ENCODE assay signal across 12 cellular contexts in the genomic region with DNA sequence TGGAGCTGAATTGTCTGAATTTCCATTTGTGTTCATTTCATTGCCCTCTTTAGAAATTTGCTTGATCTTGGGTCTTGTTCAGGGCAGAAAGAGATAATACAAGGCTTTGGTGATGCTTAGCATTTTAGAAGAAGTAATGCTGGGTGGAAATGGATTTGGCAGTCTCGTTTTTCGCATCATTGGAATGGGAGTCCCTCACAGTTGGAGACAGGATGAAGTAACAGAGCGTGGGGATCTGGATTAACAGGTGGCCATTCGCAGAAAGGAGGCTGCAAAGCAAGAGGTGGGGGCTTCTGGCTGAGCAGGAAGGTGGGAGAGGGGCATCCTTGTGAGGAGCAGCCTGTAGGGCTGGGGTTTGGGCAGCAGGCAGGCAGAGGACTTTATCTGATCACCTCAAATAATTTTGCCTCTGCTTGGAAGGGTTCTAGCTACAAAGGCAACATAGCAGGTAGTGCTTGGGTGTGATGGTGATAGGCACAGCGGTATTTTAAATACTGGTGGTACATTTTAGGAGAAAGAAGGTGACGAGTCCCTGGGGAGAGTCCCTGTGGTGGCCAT. TPM values are rescaled to one million over a fixed set of nuclear protein-coding genes. Genes with fewer than 3 reads are reported as not detected.
DNase-seq lines count a peak whose midpoint lies in the region; ATAC-seq and TF ChIP-seq lines count a peak whose summit lies in the region.
"Had no signal": no experiment of that assay in that cellular context is flagged by ENCODE, and none has a peak within 500 bp of the region (broad histone marks: within the 10 kb centered on the region; RNA-seq: fewer than 3 reads in every experiment).

No MANE protein-coding gene starts in this region.

- TF ChIP-seq POLR2A in upper lobe of left lung (IDR thresholded peaks at IDR 0.05) = no peak

- peaks cover 90% of the 10 kb centered on the region for H3K4me1 Mint-ChIP-seq in activated CD8-positive, alpha-beta T cell treated with anti-CD3 and anti-CD28 coated beads for 36 hours (ENCODE audit: low read depth)

- peaks cover 14% of the 10 kb centered on the region for H3K36me3 Mint-ChIP-seq in activated CD8-positive, alpha-beta T cell treated with anti-CD3 and anti-CD28 coated beads for 36 hours (ENCODE audit: low read depth)

- H3K9me3 ChIP-seq in left ventricle myocardium inferior (replicated peaks) (no peaks in the 10 kb centered on the region), left lung (no peaks in the 10 kb centered on the region), upper lobe of left lung (no peaks in the 10 kb centered on the region)
- H3K9me3 ChIP-seq: breast epithelium had no signal

- H3K27me3 ChIP-seq in left ventricle myocardium inferior (ENCODE audit: low read depth) (no peaks in the 10 kb centered on the region), left lung (no peaks in the 10 kb centered on the region), upper lobe of left lung (no peaks in the 10 kb centered on the region)
- H3K27me3 ChIP-seq: breast epithelium had no signal

- H3K9me3 Mint-ChIP-seq in activated CD8-positive, alpha-beta T cell treated with anti-CD3 and anti-CD28 coated beads for 36 hours = no peaks in the 10 kb centered on the region

- no peaks in the 10 kb centered on the region for H3K36me3 ChIP-seq in left ventricle myocardium inferior
- no peaks in the 10 kb centered on the region for H3K36me3 ChIP-seq in left lung
- no peaks in the 10 kb centered on the region for H3K36me3 ChIP-seq in upper lobe of left lung
- H3K36me3 ChIP-seq: breast epithelium had no signal

- no peak for ATAC-seq in Right ventricle myocardium superior (ENCODE audit: poor library complexity)
- peak; percentile 65 for ATAC-seq in activated CD8-positive, alpha-beta T cell treated with anti-CD3 and anti-CD28 coated beads for 36 hours
- ATAC-seq in left lung = peak; percentile 19
- peak in 1 of 2 donors; percentile 38 for ATAC-seq in upper lobe of left lung (ENCODE audit: low FRiP score in 2 of 2)

- TF ChIP-seq EP300 in upper lobe of left lung (IDR thresholded peaks at IDR 0.05) = no peak

- CTCF ChIA-PET in activated CD8-positive, alpha-beta T cell treated with anti-CD3 and anti-CD28 coated beads for 36 hours (lab: Charles Lee) = interaction anchor here (1.0 to 6.0 kb wide), 9 partner anchors 16 to 129 kb away, joined by 3 to 41 read pairs (median 5); a partner anchor contains a TSS

- peak overlapping the region; percentile 100 for H3K27ac Mint-ChIP-seq in activated CD8-positive, alpha-beta T cell treated with anti-CD3 and anti-CD28 coated beads for 36 hours

- peak overlapping the region; percentile 29 for H3K27ac ChIP-seq in left ventricle myocardium inferior (replicated peaks)
- H3K27ac ChIP-seq in left lung = peak overlapping the region in 1 of 2 donors; percentile 70
- peak overlapping the region; percentile 29 to 70 (median 48) for H3K27ac ChIP-seq in upper lobe of left lung
- H3K27ac ChIP-seq: RWPE1 had no signal

- H3K4me1 ChIP-seq in left ventricle myocardium inferior = peaks cover 63% of the 10 kb centered on the region
- H3K4me1 ChIP-seq in left lung = peaks cover 3 to 62% of the 10 kb centered on the region in 2 donors
- H3K4me1 ChIP-seq in upper lobe of left lung = peaks cover 15 to 49% (median 22%) of the 10 kb centered on the region in 4 donors
- H3K4me1 ChIP-seq: breast epithelium had no signal

- WGBS in upper lobe of left lung, 2 donors = 78 to 81% methylated on average over 6 of the region's 6 CpGs

- DNase-seq in left ventricle myocardium inferior (no peak), Right ventricle myocardium superior (no peak), left lung (no peak), upper lobe of left lung (no peak), DMS 273 treated with DMSO at 0.1 percent for 48 hours (lab: John Stamatoyannopoulos, UW) (no peak), midbrain (lab: John Stamatoyannopoulos, UW) (no peak), NCI-H2029 treated with DMSO at 0.1 percent for 48 hours (lab: John Stamatoyannopoulos, UW) (no peak)
- DNase-seq in activated CD8-positive, alpha-beta T cell treated with anti-CD3 and anti-CD28 coated beads for 36 hours = no peak
- DNase-seq: C1 segment of cervical spinal cord, kidney glomerular epithelial cell had no signal

- POLR2A ChIA-PET in activated CD8-positive, alpha-beta T cell treated with anti-CD3 and anti-CD28 coated beads for 36 hours (lab: Charles Lee) = interaction anchor here (1.0 to 5.8 kb wide), 12 partner anchors 9 to 178 kb away, joined by 4 to 83 read pairs (median 6); a partner anchor contains a TSS

- intact Hi-C loops in left ventricle myocardium inferior (cut with micrococcal nuclease) = no loop called here
- intact Hi-C loops in Right ventricle myocardium superior (cut with DNase I) = no loop called here
- intact Hi-C loops in activated CD8-positive, alpha-beta T cell treated with anti-CD3 and anti-CD28 coated beads for 36 hours (cut with micrococcal nuclease) = loop anchor here (2.0 to 10.0 kb wide), 4 partner anchors 72 to 572 kb away; a partner anchor contains a TSS
- intact Hi-C loops in left lung (cut with DNase I) = loop anchor here in 1 of 2 donors (10.0 kb wide), 1 partner anchor 52 kb away; no protein-coding TSS in a partner anchor

- H3K4me3 Mint-ChIP-seq in activated CD8-positive, alpha-beta T cell treated with anti-CD3 and anti-CD28 coated beads for 36 hours = peak overlapping the region; percentile 40

- H3K27me3 Mint-ChIP-seq in activated CD8-positive, alpha-beta T cell treated with anti-CD3 and anti-CD28 coated beads for 36 hours = no peaks in the 10 kb centered on the region

- no peak for TF ChIP-seq CTCF in left ventricle myocardium inferior (IDR thresholded peaks at IDR 0.05; ENCODE audit: borderline replicate concordance)
- TF ChIP-seq CTCF in activated CD8-positive, alpha-beta T cell treated with anti-CD3 and anti-CD28 coated beads for 36 hours (IDR thresholded peaks at IDR 0.05) = no peak
- no peak for TF ChIP-seq CTCF in left lung (IDR thresholded peaks at IDR 0.05)
- TF ChIP-seq CTCF in upper lobe of left lung (IDR thresholded peaks at IDR 0.05) = no peak

- H3K4me3 ChIP-seq in left ventricle myocardium inferior (no peak overlapping the region), left lung (no peak overlapping the region), upper lobe of left lung (no peak overlapping the region)
- H3K4me3 ChIP-seq: breast epithelium had no signal

RNA-seq across cellular contexts. Expression of a gene that starts 17.0 kb away (rescaled TPM):
- 9.5 TPM for total RNA-seq in left ventricle myocardium inferior
- total RNA-seq in Right ventricle myocardium superior = 8.3 TPM
- total RNA-seq in activated CD8-positive, alpha-beta T cell treated with anti-CD3 and anti-CD28 coated beads for 36 hours = 10 to 100 TPM; 53.9 to 58.2 TPM
- total RNA-seq in left lung = 10 to 100 TPM; 35.0 to 47.5 TPM
- 10 to 100 TPM; 23.0 to 94.3 (median 60.9) TPM for total RNA-seq in upper lobe of left lung
